In genomic region chr12:30415777-30416176, GRCh38 we compare ENCODE assay signal across 22 cellular contexts.
DNase-seq lines count a peak whose midpoint lies in the region; ATAC-seq, FAIRE-seq and TF ChIP-seq lines count a peak whose summit lies in the region.
"Had no signal": no experiment of that assay in that cellular context is flagged by ENCODE, and none has a peak within 500 bp of the region (broad histone marks: within the 10 kb centered on the region; RNA-seq: fewer than 3 reads in every experiment).

No MANE protein-coding gene starts in this region.

- H3K27me3 ChIP-seq in HepG2 (ENCODE audit: control insufficient read depth in 1 of 2, insufficient read depth in 2 of 2, low read length in 2 of 2), result no peaks in the 10 kb centered on the region
- H3K27me3 ChIP-seq in right lobe of liver, result no peaks in the 10 kb centered on the region
- H3K27me3 ChIP-seq in K562 (ENCODE audit: control insufficient read depth in 2 of 2, insufficient read depth in 2 of 2, low read length in 2 of 2), result no peaks in the 10 kb centered on the region
- no peaks in the 10 kb centered on the region for H3K27me3 ChIP-seq in keratinocyte (ENCODE audit: control insufficient read depth, extremely low read depth, insufficient read depth, low read length)
- H3K27me3 ChIP-seq in pancreas, result no peaks in the 10 kb centered on the region
- H3K27me3 ChIP-seq: BE2C had no signal

- H3K27ac ChIP-seq in HepG2 (ENCODE audit: extremely low read length, insufficient read depth, low read length) (no peak overlapping the region), right lobe of liver (no peak overlapping the region), K562 (ENCODE audit: extremely low read depth, low read depth, low read length) (no peak overlapping the region), keratinocyte (ENCODE audit: control insufficient read depth, insufficient read depth, low read length) (peak overlapping the region; percentile 57), pancreas (no peak overlapping the region)

- no peak for TF ChIP-seq POLR2A in HepG2 (IDR thresholded peaks at IDR 0.05; ENCODE audit: insufficient read depth in 1 of 2, low read depth in 2 of 2, low read length in 2 of 2)
- no peak for TF ChIP-seq POLR2A in right lobe of liver (IDR thresholded peaks at IDR 0.05)
- no peak for TF ChIP-seq POLR2A in K562 (conservative IDR thresholded peaks at IDR 0.05)

- H3K4me1 ChIP-seq in HepG2 (ENCODE audit: insufficient read depth, low read length) (no peaks in the 10 kb centered on the region), right lobe of liver (no peaks in the 10 kb centered on the region), K562 (replicated peaks in 1 of 2; ENCODE audit: control insufficient read depth in 2 of 2, insufficient read depth in 2 of 2, low read length in 2 of 2) (no peaks in the 10 kb centered on the region; a peak in 1 of 5 replicates), keratinocyte (ENCODE audit: control insufficient read depth, extremely low read depth, insufficient read depth, low read length) (peaks cover 52% of the 10 kb centered on the region), pancreas (no peaks in the 10 kb centered on the region)
- H3K4me1 ChIP-seq: BE2C had no signal

- WGBS in HepG2 (ENCODE audit: low lambda C conversion rate), result 9% methylated on average over 4 of the region's 4 CpGs
- 72% methylated on average over 4 of the region's 4 CpGs for WGBS in right lobe of liver (ENCODE audit: insufficient coverage, low coverage, low lambda C conversion rate, missing lambda C conversion rate)
- 2% methylated on average over 4 of the region's 4 CpGs for WGBS in K562 (ENCODE audit: insufficient coverage, low coverage, missing lambda C conversion rate)
- WGBS in pancreas, 2 donors, result 66 to 72% methylated on average over 4 of the region's 4 CpGs

- no peak overlapping the region for H3K9ac ChIP-seq in HepG2 (ENCODE audit: insufficient read depth, low read depth, low read length)
- no peak overlapping the region for H3K9ac ChIP-seq in K562 (ENCODE audit: insufficient read depth in 1 of 2, low read depth in 2 of 2, low read length in 2 of 2)
- no peak overlapping the region for H3K9ac ChIP-seq in keratinocyte (ENCODE audit: control insufficient read depth, extremely low read depth, insufficient read depth, low read length)

- no peak for FAIRE-seq in HepG2 (lab: Jason Lieb, UNC)
- FAIRE-seq in K562 (lab: Jason Lieb, UNC), result no peak
- FAIRE-seq in keratinocyte (lab: Jason Lieb, UNC), result peak; percentile 67
- no peak for FAIRE-seq in pancreas (lab: Jason Lieb, UNC)
- FAIRE-seq: GM12878, HTR-8/SVneo had no signal

- no peak for ATAC-seq in HepG2
- no peak for ATAC-seq in right lobe of liver
- ATAC-seq in K562, result no peak
- ATAC-seq in pancreas, result no peak
- ATAC-seq: GM12878 had no signal

- CTCF ChIA-PET in HepG2 (lab: Yijun Ruan, JAX; ENCODE audit: low intra/inter-chr PET ratio, low total read pairs) (no interaction called here), K562 (lab: Yijun Ruan, JAX; ENCODE audit: low intra/inter-chr PET ratio) (no interaction called here)

- no peak for TF ChIP-seq CTCF in HepG2 (CRISPR knock-in tag; IDR thresholded peaks at IDR 0.05)
- no peak for TF ChIP-seq CTCF in right lobe of liver (IDR thresholded peaks at IDR 0.05)
- no peak for TF ChIP-seq CTCF in K562 (IDR thresholded peaks at IDR 0.05 in 2 of 3, conservative IDR thresholded peaks at IDR 0.05 in 1 of 3; ENCODE audit: insufficient read depth in 2 of 3, low read depth in 1 of 3, low read length in 3 of 3)
- no peak for TF ChIP-seq CTCF in keratinocyte (optimal IDR thresholded peaks at IDR 0.05 in 1 of 3, IDR thresholded peaks at IDR 0.05 in 1 of 3, conservative IDR thresholded peaks at IDR 0.05 in 1 of 3; ENCODE audit: extremely low read depth in 1 of 3, insufficient read depth in 2 of 3, low read length in 3 of 3)
- TF ChIP-seq CTCF in pancreas (IDR thresholded peaks at IDR 0.05), result no peak

- in situ Hi-C loops in HepG2 (cut with HindIII; ENCODE audit: extremely low pct_ligation_motif_present, low pct_unique_long_range_greater_than_20kb), result no loop called here
- in situ Hi-C loops in K562 (cut with MboI), result no loop called here

- H3K79me2 ChIP-seq in HepG2 (ENCODE audit: insufficient read depth, low read length), result no peaks in the 10 kb centered on the region
- no peaks in the 10 kb centered on the region for H3K79me2 ChIP-seq in K562 (ENCODE audit: control insufficient read depth, insufficient read depth, low read length)
- no peaks in the 10 kb centered on the region for H3K79me2 ChIP-seq in keratinocyte (ENCODE audit: control insufficient read depth, insufficient read depth, low read length)

- no peak overlapping the region for H3K4me3 ChIP-seq in HepG2 (replicated peaks in 1 of 3; ENCODE audit: insufficient read depth in 1 of 3, low read depth in 2 of 3, low read length in 3 of 3)
- no peak overlapping the region for H3K4me3 ChIP-seq in right lobe of liver
- no peak overlapping the region for H3K4me3 ChIP-seq in K562
- no peak overlapping the region for H3K4me3 ChIP-seq in keratinocyte (ENCODE audit: control insufficient read depth in 2 of 3, extremely low read depth in 1 of 3, insufficient read depth in 2 of 3, low read depth in 1 of 3, low read length in 3 of 3)
- no peak overlapping the region for H3K4me3 ChIP-seq in pancreas
- H3K4me3 ChIP-seq: GM12878 had no signal

- no peak overlapping the region for H3K4me2 ChIP-seq in HepG2 (ENCODE audit: low read depth, low read length)
- H3K4me2 ChIP-seq in K562 (ENCODE audit: insufficient read depth, low read length), result no peak overlapping the region
- H3K4me2 ChIP-seq in keratinocyte (ENCODE audit: control insufficient read depth, extremely low read depth, insufficient read depth, low read depth, low read length), result no peak overlapping the region

- POLR2A ChIA-PET in HepG2 (lab: Yijun Ruan, JAX) (no interaction called here), K562 (lab: Yijun Ruan, JAX) (interaction anchor here (0.7 kb wide), 1 partner anchor 564 kb away, joined by 6 read pairs; no protein-coding TSS in a partner anchor)

- BruUV-seq in HepG2 (replicated peaks; lab: Mats Ljungman, UMichigan) (no TSS peak), K562 (replicated peaks; lab: Mats Ljungman, UMichigan) (no TSS peak)

- intact Hi-C loops in HepG2 (cut with micrococcal nuclease; ENCODE audit: unreplicated experiment), result no loop called here
- intact Hi-C loops in right lobe of liver (cut with DNase I), result no loop called here
- intact Hi-C loops in K562 (cut with micrococcal nuclease), result no loop called here
- intact Hi-C loops in pancreas (cut with DNase I), result no loop called here

- H2AFZ ChIP-seq in HepG2 (ENCODE audit: low read length) (no peak overlapping the region), K562 (ENCODE audit: low read depth, low read length) (no peak overlapping the region), keratinocyte (ENCODE audit: control insufficient read depth, low read length) (no peak overlapping the region)

- H3K9me1 ChIP-seq in K562 (ENCODE audit: control insufficient read depth, insufficient read depth, low read length), result no peaks in the 10 kb centered on the region
- no peaks in the 10 kb centered on the region for H3K9me1 ChIP-seq in keratinocyte (ENCODE audit: control insufficient read depth, extremely low read depth, insufficient read depth, low read length)

- H4K20me1 ChIP-seq in HepG2 (ENCODE audit: insufficient read depth, low read length) (no peaks in the 10 kb centered on the region), K562 (replicated peaks; ENCODE audit: control insufficient read depth, insufficient read depth, low read length) (no peaks in the 10 kb centered on the region), keratinocyte (ENCODE audit: control insufficient read depth, extremely low read depth, insufficient read depth, low read length) (no peaks in the 10 kb centered on the region)

- TF ChIP-seq EP300 in HepG2 (IDR thresholded peaks at IDR 0.05; ENCODE audit: low read depth in 2 of 2, low read length in 2 of 2), result no peak
- TF ChIP-seq EP300 in HepG2 (CRISPR knock-in tag; IDR thresholded peaks at IDR 0.05; ENCODE audit: borderline replicate concordance), result no peak
- TF ChIP-seq EP300 in K562 (IDR thresholded peaks at IDR 0.05; ENCODE audit: low read length), result no peak

- DNase-seq in HepG2 (ENCODE audit: low spot score), result no peak
- DNase-seq in right lobe of liver, result no peak
- no peak for DNase-seq in K562 (ENCODE audit: extremely low read depth in 1 of 4, low spot score in 3 of 4)
- no peak for DNase-seq in keratinocyte (ENCODE audit: low read depth, low spot score)
- no peak for DNase-seq in pancreas
- DNase-seq in NCI-H146 (lab: John Stamatoyannopoulos, UW), result no peak
- DNase-seq in NCI-H69 (lab: John Stamatoyannopoulos, UW), result no peak
- DNase-seq: 8988T; ACHN; BE2C; C1 segment of cervical spinal cord; CD4-positive, CD25-positive, alpha-beta regulatory T cell; CD8-positive, alpha-beta memory T cell; COR-L47; DMS 273 treated with DMSO at 0.1 percent for 48 hours; DMS53; DND-41; EL; GOT3; H9 had no signal

- H3K36me3 ChIP-seq in HepG2 (replicated peaks in 1 of 2; ENCODE audit: control insufficient read depth in 1 of 2, insufficient read depth in 2 of 2, low read length in 2 of 2) (no peaks in the 10 kb centered on the region), right lobe of liver (no peaks in the 10 kb centered on the region), K562 (ENCODE audit: control insufficient read depth, insufficient read depth, low read length) (no peaks in the 10 kb centered on the region), keratinocyte (ENCODE audit: control insufficient read depth in 2 of 2, extremely low read depth in 1 of 2, insufficient read depth in 2 of 2, low read length in 2 of 2) (no peaks in the 10 kb centered on the region), pancreas (no peaks in the 10 kb centered on the region)
- H3K36me3 ChIP-seq: BE2C had no signal

- dilution Hi-C loops in keratinocyte (cut with MboI; ENCODE audit: extremely low pct_ligation_motif_present, low sequenced_read_pairs), result no loop called here

- TF ChIP-seq RAD21 in HepG2 (CRISPR knock-in tag; IDR thresholded peaks at IDR 0.05), result no peak
- no peak for TF ChIP-seq RAD21 in K562 (CRISPR knock-in tag; conservative IDR thresholded peaks at IDR 0.05 in 1 of 2, IDR thresholded peaks at IDR 0.05 in 1 of 2)

- H3K9me3 ChIP-seq in HepG2 (ENCODE audit: low read length) (0 out of 2 replicates have a peak, but pooled peaks cover 4% of the 10 kb centered on the region), right lobe of liver (no peaks in the 10 kb centered on the region), K562 (replicated peaks; ENCODE audit: control insufficient read depth, insufficient read depth, low read depth, low read length) (no peaks in the 10 kb centered on the region), keratinocyte (ENCODE audit: control insufficient read depth, low read depth, low read length) (no peaks in the 10 kb centered on the region), pancreas (no peaks in the 10 kb centered on the region)
- H3K9me3 ChIP-seq: BE2C had no signal

TF ChIP-seq in K562, 482 proteins besides CTCF, POLR2A, EP300 and RAD21:
- TF ChIP-seq MAFG (tag; conservative IDR thresholded peaks at IDR 0.05) (peak; percentile 35), MAFF (IDR thresholded peaks at IDR 0.05; ENCODE audit: low read length) (0 out of 2 replicates have a peak, but pooled peaks have one; percentile 7), CBX5 (IDR thresholded peaks at IDR 0.05; ENCODE audit: borderline replicate concordance, low read depth) (no peak), ZNF316 (IDR thresholded peaks at IDR 0.05) (peak; percentile 61), C11orf30 (IDR thresholded peaks at IDR 0.05; ENCODE audit: low read depth) (peak; percentile 48; the same call in 1 of the 2 replicates)

Comparison
In these comparisons a context has a peak if more than half of its experiments do, and no peak if none do; other contexts are left out.
1. Of the 241 proteins assayed by ChIP-seq in both HepG2 and K562: peak only in HepG2: MAFK; only in K562: MAFG; in both: MAFF; in neither: 238.